8 cellular contexts compared by ENCODE assay signal in genomic region chr2:241507430-241508239, GRCh38. TPM values are rescaled to one million over a fixed set of nuclear protein-coding genes. Genes with fewer than 3 reads are reported as not detected.
DNase-seq lines count a peak whose midpoint lies in the region; ATAC-seq, FAIRE-seq and TF ChIP-seq lines count a peak whose summit lies in the region.

No MANE protein-coding gene starts in this region.

- no peak for FAIRE-seq in GM12878 (lab: Jason Lieb, UNC)

- 7% methylated on average over 53 of the region's 67 CpGs for WGBS in GM12878 (ENCODE audit: insufficient coverage, insufficient replicate concordance, low lambda C conversion rate, missing lambda C conversion rate)

- intact Hi-C loops in GM12878 (cut with micrococcal nuclease; ENCODE audit: unreplicated experiment), result loop anchor here (2.0 to 5.0 kb wide), 3 partner anchors 105 to 373 kb away; partner anchors contain the start of gene FARP2

- CTCF ChIA-PET in GM12878 (lab: Yijun Ruan, JAX), result interaction anchor here (0.6 kb wide), 1 partner anchor 147 kb away, joined by 3 read pairs; no protein-coding TSS in a partner anchor

- RAD21 ChIA-PET in GM12878 (lab: Charles Lee; ENCODE audit: unreplicated experiment), result interaction anchor here (0.8 kb wide), 1 partner anchor 289 kb away, joined by 3 read pairs; no protein-coding TSS in a partner anchor

- H4K20me1 ChIP-seq in GM12878 (ENCODE audit: control insufficient read depth, insufficient read depth), result peaks cover 2% of the 10 kb centered on the region; the same call in 1 of the 2 replicates

- TF ChIP-seq RAD21 in GM12878 (IDR thresholded peaks at IDR 0.05; ENCODE audit: insufficient read depth, low read depth, low read length), result no peak

- no peak for DNase-seq in AG09319 (ENCODE audit: extremely low read depth, low read depth)
- DNase-seq in SJSA1 (ENCODE audit: low read depth in 1 of 2, low spot score in 2 of 2), result peak; percentile 75 to 78
- DNase-seq in GM12878 (ENCODE audit: low read depth, low spot score), result no peak
- DNase-seq in stimulated activated CD4-positive, alpha-beta T cell treated with anti-CD3 and anti-CD28 coated beads, Interleukin-15, amount 100 ng/mL, for 24 hours, result peak; percentile 57
- no peak for DNase-seq in GOT3 (lab: John Stamatoyannopoulos, UW)

- H3K4me1 ChIP-seq in SJSA1 (replicated peaks) (peaks cover 29% of the 10 kb centered on the region), GM12878 (ENCODE audit: control insufficient read depth, insufficient read depth, low read length) (peaks cover 16% of the 10 kb centered on the region), iPS-20b (ENCODE audit: insufficient read depth, low read length) (peaks cover 3% of the 10 kb centered on the region)

- H3K4me2 ChIP-seq in GM12878 (ENCODE audit: control insufficient read depth, insufficient read depth), result peak overlapping the region; percentile 86

- H3K79me2 ChIP-seq in GM12878 (ENCODE audit: control insufficient read depth, insufficient read depth, low read length), result peaks cover 33% of the 10 kb centered on the region

- TF ChIP-seq POLR2A in GM12878 (IDR thresholded peaks at IDR 0.05; ENCODE audit: low read depth, low read length), result peak; percentile 49

- H3K9ac ChIP-seq in GM12878 (ENCODE audit: control insufficient read depth, insufficient read depth, low read length), result peak overlapping the region; percentile 85
- H3K9ac ChIP-seq in iPS-20b (ENCODE audit: low read depth, low read length), result peak overlapping the region; percentile 78; the same call in 1 of the 2 replicates

- TF ChIP-seq EP300 in GM12878 (IDR thresholded peaks at IDR 0.05; ENCODE audit: borderline replicate concordance in 1 of 2, control insufficient read depth in 1 of 2, low read depth in 2 of 2, low read length in 2 of 2), result no peak

- ATAC-seq in GM18861 (IDR thresholded peaks at IDR 0.05; ENCODE audit: unreplicated experiment), result peak; percentile 13
- ATAC-seq in HG03095 (IDR thresholded peaks at IDR 0.05; ENCODE audit: unreplicated experiment), result peak; percentile 19
- peak; percentile 58 for ATAC-seq in GM12878

- TF ChIP-seq CTCF in AG09319 (IDR thresholded peaks at IDR 0.05; ENCODE audit: low read depth, low read length), result peak; percentile 9
- TF ChIP-seq CTCF in GM12878 (IDR thresholded peaks at IDR 0.05 in 2 of 3, conservative IDR thresholded peaks at IDR 0.05 in 1 of 3; ENCODE audit: control insufficient read depth in 2 of 3, extremely low read depth in 1 of 3, insufficient read depth in 1 of 3, low read depth in 3 of 3, low read length in 3 of 3), result peak in 2 of 3 experiments; percentile 3 to 17; a peak in 1 of 6 replicates

- no peaks in the 10 kb centered on the region for H3K27me3 ChIP-seq in SJSA1 (replicated peaks)
- no peaks in the 10 kb centered on the region for H3K27me3 ChIP-seq in GM12878 (replicated peaks in 1 of 2; ENCODE audit: control insufficient read depth in 2 of 2, insufficient read depth in 2 of 2, low read length in 1 of 2)
- H3K27me3 ChIP-seq in iPS-20b (ENCODE audit: insufficient read depth, low read length), result peaks cover 12% of the 10 kb centered on the region

- POLR2A ChIA-PET in GM12878 (lab: Charles Lee), result interaction anchor here (1.0 kb wide), 1 partner anchor 148 kb away, joined by 3 read pairs; no protein-coding TSS in a partner anchor

- H3K27ac ChIP-seq in SJSA1, result peak overlapping the region; percentile 43
- peak overlapping the region; percentile 44 for H3K27ac ChIP-seq in GM12878 (ENCODE audit: control insufficient read depth, insufficient read depth)
- no peak overlapping the region for H3K27ac ChIP-seq in iPS-20b (ENCODE audit: low read length)

- H3K9me3 ChIP-seq in SJSA1 (replicated peaks), result no peaks in the 10 kb centered on the region
- no peaks in the 10 kb centered on the region for H3K9me3 ChIP-seq in GM12878 (replicated peaks; ENCODE audit: control insufficient read depth, insufficient read depth, low read length)
- no peaks in the 10 kb centered on the region for H3K9me3 ChIP-seq in iPS-20b (ENCODE audit: insufficient read depth, low read depth, low read length)

- H3K36me3 ChIP-seq in SJSA1 (peaks cover 48% of the 10 kb centered on the region), GM12878 (ENCODE audit: control insufficient read depth in 2 of 2, insufficient read depth in 2 of 2, low read length in 1 of 2) (no peaks in the 10 kb centered on the region; a peak in 1 of 4 replicates), iPS-20b (ENCODE audit: insufficient read depth, low read depth, low read length) (no peaks in the 10 kb centered on the region; the same call in 1 of the 2 replicates)

- H2AFZ ChIP-seq in GM12878 (ENCODE audit: control insufficient read depth, low read depth, low read length), result peak overlapping the region; percentile 15; the same call in 1 of the 2 replicates

- peak overlapping the region; percentile 87 for H3K4me3 ChIP-seq in SJSA1
- H3K4me3 ChIP-seq in GM12878, result peak overlapping the region; percentile 98
- peak overlapping the region; percentile 87 for H3K4me3 ChIP-seq in iPS-20b (ENCODE audit: low read length)

- in situ Hi-C loops in GM12878 (cut with MboI), result no loop called here

- BruUV-seq in GM12878 (replicated peaks; lab: Mats Ljungman, UMichigan), result no TSS peak

- SMC1A ChIA-PET in GM12878 (lab: Charles Lee; ENCODE audit: uncharacterized antibody, unreplicated experiment), result interaction anchor here (2.0 kb wide), 1 partner anchor 8 kb away, joined by 7 read pairs; no protein-coding TSS in a partner anchor

TF ChIP-seq in GM12878, 131 proteins besides CTCF, POLR2A, EP300 and RAD21 (continues in another document):
- no peak for TF ChIP-seq E2F4 (IDR thresholded peaks at IDR 0.05; ENCODE audit: low read depth, low read length)
- TF ChIP-seq MEF2B (IDR thresholded peaks at IDR 0.05; ENCODE audit: partially characterized antibody, poor library complexity, severe bottlenecking), result no peak
- TF ChIP-seq MXI1 (IDR thresholded peaks at IDR 0.05; ENCODE audit: low read depth, low read length), result 0 out of 2 replicates have a peak, but pooled peaks have one; percentile 43
- no peak for TF ChIP-seq SUZ12 (IDR thresholded peaks at IDR 0.05; ENCODE audit: unreplicated experiment)
- TF ChIP-seq ZNF622 (IDR thresholded peaks at IDR 0.05), result no peak
- TF ChIP-seq CHD1 (IDR thresholded peaks at IDR 0.05; ENCODE audit: low read depth, low read length), result no peak
- no peak for TF ChIP-seq BMI1 (IDR thresholded peaks at IDR 0.05; ENCODE audit: borderline replicate concordance)
- 0 out of 3 replicates have a peak, but pooled peaks of 1 of the 2 experiments have one; percentile 13 for TF ChIP-seq EGR1 (IDR thresholded peaks at IDR 0.05; ENCODE audit: borderline replicate concordance in 1 of 2, low read depth in 2 of 2, low read length in 2 of 2)

RNA-seq across cellular contexts. Expression of gene STK25, which starts 0.7 kb away (rescaled TPM):
- total RNA-seq in SJSA1 (2014; rRNA removed; shearing (Covaris generic)), result 316 and 470 TPM in 2 replicates
- 156 and 202 TPM in 2 replicates for total RNA-seq in GM12878 (2013; cell fraction: nucleolus; rRNA removed)
- total RNA-seq in GM12878 (2014; rRNA removed) (104 and 122 TPM in 2 replicates), GM12878 (2014; rRNA removed; fragmentation: Illumina TruSeq; extraction: Trizol) (49.5 and 52.7 TPM in 2 replicates), GM12878 (2021) (104 and 108 TPM in 2 replicates)
- polyA plus RNA-seq in GM12878 (2011; ENCODE audit: low read depth), result 41.4 TPM
- polyA plus RNA-seq in GM12878 (2011; rRNA removed) (69.7 and 154 TPM in 2 replicates), GM12878 (2014; fragmentation: Illumina TruSeq; extraction: Trizol) (48.8 and 84.0 TPM in 2 replicates), GM12878 (2014; fragmentation: Nextera tagmentation; extraction: Ambion mirVana) (10 to 100 TPM in 1 of 2 experiments, 1 to 10 TPM in 1; 6.0 to 14.0 TPM), GM12878 (2014; rRNA removed) (135 and 161 TPM in 2 replicates), GM12878 (2016; fragmentation: Nextera tagmentation; extraction: Ambion mirVana) (10 to 100 TPM; 88.1 to 90.5 TPM)
- polyA plus RNA-seq in GM12878 (2011; cell fraction: cytosol; rRNA removed), result 148 and 164 TPM in 2 replicates
- polyA plus RNA-seq in GM12878 (2011; cell fraction: nucleus; rRNA removed), result 692 and 693 TPM in 2 replicates
- 86.4 and 98.6 TPM in 2 replicates for polyA plus RNA-seq in GM12878 (2012)
- polyA minus RNA-seq in GM12878 (2011; rRNA and poly(A)+ RNA removed), result 124 and 146 TPM in 2 replicates
- polyA minus RNA-seq in GM12878 (2011; cell fraction: cytosol; rRNA and poly(A)+ RNA removed), result 39.0 and 42.9 TPM in 2 replicates
- 76.0 and 109 TPM in 2 replicates for polyA minus RNA-seq in GM12878 (2011; cell fraction: nucleus; rRNA and poly(A)+ RNA removed)

RNA-seq across cellular contexts. Expression of gene BOK, which starts 50.9 kb away (rescaled TPM):
- 337 and 338 TPM in 2 replicates for total RNA-seq in SJSA1 (2014; rRNA removed; shearing (Covaris generic))
- not detected in 2 replicates for total RNA-seq in GM12878 (2013; cell fraction: nucleolus; rRNA removed)
- total RNA-seq in GM12878 (2014; rRNA removed) (not detected in 2 replicates), GM12878 (2014; rRNA removed; fragmentation: Illumina TruSeq; extraction: Trizol) (0.04 TPM in 1 of 2 replicates, not detected in the other), GM12878 (2021) (0.08 and 0.15 TPM in 2 replicates)
- polyA plus RNA-seq in GM12878 (2011; ENCODE audit: low read depth), result 0.09 TPM
- polyA plus RNA-seq in GM12878 (2011; rRNA removed) (not detected in 2 replicates), GM12878 (2014; fragmentation: Illumina TruSeq; extraction: Trizol) (not detected in 2 replicates), GM12878 (2014; fragmentation: Nextera tagmentation; extraction: Ambion mirVana) (not detected), GM12878 (2014; rRNA removed) (0.09 TPM in 1 of 2 replicates, not detected in the other), GM12878 (2016; fragmentation: Nextera tagmentation; extraction: Ambion mirVana) (under 1 TPM in 1 of 2 experiments, not detected in 1; 0.12 TPM)
- polyA plus RNA-seq in GM12878 (2011; cell fraction: cytosol; rRNA removed), result not detected in 2 replicates
- not detected in 2 replicates for polyA plus RNA-seq in GM12878 (2011; cell fraction: nucleus; rRNA removed)
- polyA plus RNA-seq in GM12878 (2012), result 0.07 TPM in 2 replicates
- polyA minus RNA-seq in GM12878 (2011; rRNA and poly(A)+ RNA removed), result not detected in 2 replicates
- polyA minus RNA-seq in GM12878 (2011; cell fraction: cytosol; rRNA and poly(A)+ RNA removed), result 0.52 and 0.53 TPM in 2 replicates
- 0.19 TPM in 1 of 2 replicates, not detected in the other for polyA minus RNA-seq in GM12878 (2011; cell fraction: nucleus; rRNA and poly(A)+ RNA removed)

Comparison
In these comparisons a context has a peak if more than half of its experiments do, and no peak if none do; other contexts are left out.
1. DNase-seq: peak in SJSA1 (2 of 2) and stimulated activated CD4-positive, alpha-beta T cell treated with anti-CD3 and anti-CD28 coated beads, Interleukin-15, amount 100 ng/mL, for 24 hours (single experiment); none in AG09319 (single experiment), GM12878 (single experiment) and GOT3 (single experiment).
2. RNA of gene BOK, which starts 50.9 kb away (total RNA-seq): 337 to 338 TPM in SJSA1; 0.04 to 0.15 TPM in GM12878; every median in the first group is over 100 times any median in the second.
3. Peak in every context shown above with its lines, with median percentiles within 50 percentile points of each other: ATAC-seq and H3K4me3 ChIP-seq.